25 cellular contexts compared by ENCODE assay signal in genomic region chr1:157748262-157748817, GRCh38. TPM values are rescaled to one million over a fixed set of nuclear protein-coding genes. Genes with fewer than 3 reads are reported as not detected.
"Had no signal": no experiment of that assay in that cellular context is flagged by ENCODE, and none has a peak within 500 bp of the region (broad histone marks: within the 10 kb centered on the region; RNA-seq: fewer than 3 reads in every experiment).

No MANE protein-coding gene starts in this region.

- ATAC-seq: esophagus mucosa; heart left ventricle; left lobe of liver; naive thymus-derived CD8-positive, alpha-beta T cell; right cardiac atrium; stimulated activated naive CD8-positive, alpha-beta T cell treated with anti-CD3 and anti-CD28 coated beads, Interleukin-15, Interleukin-2, amounts not matched to agents 100 U/mL and 50 U/mL, for 24 hours had no signal

- H3K27ac Mint-ChIP-seq: naive thymus-derived CD8-positive, alpha-beta T cell; neural progenitor cell; type B pancreatic cell had no signal

- H3K27me3 Mint-ChIP-seq: type B pancreatic cell had no signal

- H3K4me1 Mint-ChIP-seq: neural progenitor cell had no signal

- H3K9me3 Mint-ChIP-seq: naive thymus-derived CD8-positive, alpha-beta T cell; neural progenitor cell; type B pancreatic cell had no signal

- H3K36me3 Mint-ChIP-seq: naive thymus-derived CD8-positive, alpha-beta T cell; neural progenitor cell; type B pancreatic cell had no signal

- DNase-seq: cortex of kidney; dorsolateral prefrontal cortex; effector CD8-positive, alpha-beta T cell; heart left ventricle; hypothalamus; islet precursor cell; mammary epithelial cell; naive thymus-derived CD8-positive, alpha-beta T cell; nucleus accumbens; ovary; right cardiac atrium; small intestine; stimulated activated CD4-positive, alpha-beta T cell treated with anti-CD3 and anti-CD28 coated beads, Interleukin-12 subunit alpha, Interleukin-12 subunit beta, amount 100 ng/mL, for 4 hours; stimulated activated naive CD8-positive, alpha-beta T cell treated with anti-CD3 and anti-CD28 coated beads, Interleukin-15, Interleukin-2, amounts not matched to agents 100 U/mL and 50 U/mL, for 24 hours; thyroid gland had no signal

- H3K4me3 Mint-ChIP-seq: naive thymus-derived CD8-positive, alpha-beta T cell; neural progenitor cell; type B pancreatic cell had no signal

RNA-seq across cellular contexts. Expression of gene FCRL2, which starts 28.6 kb away (rescaled TPM):
- total RNA-seq: fibroblast of lung, frontal cortex, glomerular endothelial cell, heart left ventricle, left lobe of liver, lower leg skin, mammary epithelial cell, mesenteric fat pad, right cardiac atrium, suprapubic skin, thyroid gland had no signal
- polyA plus RNA-seq: fibroblast of lung, mammary epithelial cell, right cardiac atrium had no signal

RNA-seq across cellular contexts. Expression of gene FCRL3, which starts 47.8 kb away (rescaled TPM):
- total RNA-seq: fibroblast of lung, glomerular endothelial cell, left lobe of liver, lower leg skin, mammary epithelial cell, suprapubic skin had no signal
- polyA plus RNA-seq: fibroblast of lung, mammary epithelial cell, right cardiac atrium had no signal
